26 cellular contexts compared by ENCODE assay signal in the genomic region with DNA sequence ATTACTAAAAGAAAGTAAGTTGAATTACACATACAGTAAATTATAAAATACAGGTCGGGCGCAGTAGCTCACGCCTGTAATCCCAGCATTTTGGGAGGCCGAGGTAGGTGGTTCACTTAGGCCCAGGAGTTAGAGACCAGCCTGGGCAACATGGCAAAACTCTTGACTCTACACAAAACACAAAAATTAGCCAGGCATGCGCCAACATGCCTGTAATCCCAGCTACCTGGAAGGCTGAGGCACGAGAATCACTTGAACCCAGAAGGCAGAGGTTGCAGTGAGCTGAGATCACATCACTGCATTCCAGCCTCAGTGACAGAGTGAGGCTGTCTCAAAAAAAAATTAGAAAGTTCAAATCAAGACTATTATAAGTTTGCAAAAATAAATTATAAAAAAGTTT.
"Had no signal": no experiment of that assay in that cellular context is flagged by ENCODE, and none has a peak within 500 bp of the region (broad histone marks: within the 10 kb centered on the region; RNA-seq: fewer than 3 reads in every experiment).

No MANE protein-coding gene starts in this region.

- DNase-seq: colonic mucosa; effector CD8-positive, alpha-beta T cell; endodermal cell; erythroblast; esophagus squamous epithelium; gastrocnemius medialis; heart left ventricle; left cardiac atrium; left lung; mesendoderm; naive thymus-derived CD8-positive, alpha-beta T cell; nephron progenitor cell; nucleus accumbens; right cardiac atrium; sigmoid colon; spleen; stimulated activated CD4-positive, alpha-beta T cell treated with anti-CD3 and anti-CD28 coated beads, Interleukin-4, amount 100 ng/mL, for 4 hours; stimulated activated naive CD8-positive, alpha-beta T cell treated with anti-CD3 and anti-CD28 coated beads, Interleukin-15, Interleukin-2, amounts not matched to agents 100 U/mL and 50 U/mL, for 24 hours; substantia nigra; testis; tibial artery; upper lobe of left lung had no signal

- H3K27ac Mint-ChIP-seq: dendritic cell treated with granulocyte-macrophage colony-stimulating factor and Interleukin-4, amounts not matched to agents 40 ng/mL and 50 ng/mL, for 4 days; endodermal cell; stimulated activated memory B cell treated with anti-CD40 and anti-IgM and Interleukin-4, amounts not matched to agents 10 μg/mL and 1 μg/mL and 100 μg/mL, for 72 hours had no signal

- H3K27me3 Mint-ChIP-seq: dendritic cell treated with granulocyte-macrophage colony-stimulating factor and Interleukin-4, amounts not matched to agents 40 ng/mL and 50 ng/mL, for 4 days; naive thymus-derived CD8-positive, alpha-beta T cell; stimulated activated memory B cell treated with anti-CD40 and anti-IgM and Interleukin-4, amounts not matched to agents 10 μg/mL and 1 μg/mL and 100 μg/mL, for 72 hours had no signal

- ATAC-seq: gastrocnemius medialis; heart left ventricle; left cardiac atrium; left lung; naive thymus-derived CD8-positive, alpha-beta T cell; right cardiac atrium; stimulated activated memory B cell treated with anti-CD40 and anti-IgM and Interleukin-4, amounts not matched to agents 10 μg/mL and 1 μg/mL and 100 μg/mL, for 72 hours; stimulated activated naive CD8-positive, alpha-beta T cell treated with anti-CD3 and anti-CD28 coated beads, Interleukin-15, Interleukin-2, amounts not matched to agents 100 U/mL and 50 U/mL, for 24 hours had no signal

- H3K4me3 Mint-ChIP-seq: dendritic cell treated with granulocyte-macrophage colony-stimulating factor and Interleukin-4, amounts not matched to agents 40 ng/mL and 50 ng/mL, for 4 days; endodermal cell; naive thymus-derived CD8-positive, alpha-beta T cell; nephron progenitor cell; stimulated activated memory B cell treated with anti-CD40 and anti-IgM and Interleukin-4, amounts not matched to agents 10 μg/mL and 1 μg/mL and 100 μg/mL, for 72 hours had no signal

- H3K9me3 Mint-ChIP-seq: dendritic cell treated with granulocyte-macrophage colony-stimulating factor and Interleukin-4, amounts not matched to agents 40 ng/mL and 50 ng/mL, for 4 days; endodermal cell; naive thymus-derived CD8-positive, alpha-beta T cell; nephron progenitor cell; stimulated activated memory B cell treated with anti-CD40 and anti-IgM and Interleukin-4, amounts not matched to agents 10 μg/mL and 1 μg/mL and 100 μg/mL, for 72 hours had no signal

- H3K4me1 Mint-ChIP-seq: endodermal cell; nephron progenitor cell; stimulated activated memory B cell treated with anti-CD40 and anti-IgM and Interleukin-4, amounts not matched to agents 10 μg/mL and 1 μg/mL and 100 μg/mL, for 72 hours had no signal

- H3K4me3 ChIP-seq: colonic mucosa, esophagus squamous epithelium, gastrocnemius medialis, heart left ventricle, hepatocyte, left lung, prostate gland, sigmoid colon, spleen, testis, tibial artery, upper lobe of left lung had no signal
